11 cellular contexts compared by ENCODE assay signal in genomic region chr1:172287207-172287606, GRCh38.
DNase-seq lines count a peak whose midpoint lies in the region; ATAC-seq and TF ChIP-seq lines count a peak whose summit lies in the region.
"Had no signal": no experiment of that assay in that cellular context is flagged by ENCODE, and none has a peak within 500 bp of the region (broad histone marks: within the 10 kb centered on the region; RNA-seq: fewer than 3 reads in every experiment).

No MANE protein-coding gene starts in this region.

- peak; percentile 65 for ATAC-seq in lung (ENCODE audit: insufficient read depth, low FRiP score)
- no peak for ATAC-seq in T-cell (replicated peaks in 1 of 4)
- ATAC-seq in GM21529 (IDR thresholded peaks at IDR 0.05; ENCODE audit: unreplicated experiment), result no peak

- peak; percentile 50 for DNase-seq in NCI-H446 treated with DMSO at 0.1 percent for 48 hours (lab: John Stamatoyannopoulos, UW)
- peak; percentile 32 for DNase-seq in colonic mucosa
- DNase-seq in lung (ENCODE audit: low spot score), result peak; percentile 39
- peak; percentile 79 to 86 for DNase-seq in tibial artery
- no peak for DNase-seq in T-cell
- DNase-seq in activated T-cell treated with anti-CD3 and anti-CD28 coated beads, Interleukin-2, amount 50 U/mL, for 48 hours, result no peak
- DNase-seq: NCI-H1092 treated with DMSO at 0.1 percent for 48 hours, small intestine had no signal

- H3K27ac ChIP-seq in colonic mucosa (peak overlapping the region; percentile 4), lung (ENCODE audit: low read depth in 1 of 2, low read length in 1 of 2) (peak overlapping the region in 1 of 2 donors; percentile 55), tibial artery (peak overlapping the region in 1 of 2 donors; percentile 9)

- no peak overlapping the region for H3K27ac Mint-ChIP-seq in T-cell
- H3K27ac Mint-ChIP-seq: stimulated activated naive CD8-positive, alpha-beta T cell treated with anti-CD3 and anti-CD28 coated beads, Interleukin-15, Interleukin-2, amounts not matched to agents 100 ng/mL and 50 ng/mL, for 24 hours had no signal

- POLR2A ChIA-PET in T-cell (lab: Charles Lee), result interaction anchor here in 1 of 2 donors (0.6 kb wide), 1 partner anchor 60 kb away, joined by 6 read pairs; no protein-coding TSS in a partner anchor

- H3K36me3 ChIP-seq in colonic mucosa (no peaks in the 10 kb centered on the region), lung (ENCODE audit: control insufficient read depth in 2 of 2, insufficient read depth in 2 of 2, low read length in 2 of 2) (no peaks in the 10 kb centered on the region), tibial artery (no peaks in the 10 kb centered on the region)

- intact Hi-C loops in colonic mucosa (cut with DNase I), result no loop called here
- intact Hi-C loops in tibial artery (cut with DNase I; ENCODE audit: low total_unique reads), result no loop called here

- H3K9me3 ChIP-seq in colonic mucosa (no peaks in the 10 kb centered on the region), lung (ENCODE audit: control insufficient read depth in 2 of 2, insufficient read depth in 1 of 2, low read length in 1 of 2) (no peaks in the 10 kb centered on the region), tibial artery (no peaks in the 10 kb centered on the region)

- H3K27me3 Mint-ChIP-seq in T-cell, result no peaks in the 10 kb centered on the region
- H3K27me3 Mint-ChIP-seq: central memory CD8-positive, alpha-beta T cell; stimulated activated naive CD8-positive, alpha-beta T cell treated with anti-CD3 and anti-CD28 coated beads, Interleukin-15, Interleukin-2, amounts not matched to agents 100 ng/mL and 50 ng/mL, for 24 hours had no signal

- TF ChIP-seq CTCF in colonic mucosa (IDR thresholded peaks at IDR 0.05) (no peak), lung (IDR thresholded peaks at IDR 0.05; ENCODE audit: control extremely low read depth, extremely low read depth) (no peak), tibial artery (IDR thresholded peaks at IDR 0.05) (no peak)

- H3K27me3 ChIP-seq in colonic mucosa, result no peaks in the 10 kb centered on the region
- no peaks in the 10 kb centered on the region for H3K27me3 ChIP-seq in lung (ENCODE audit: control insufficient read depth, insufficient read depth)
- H3K27me3 ChIP-seq in tibial artery, result no peaks in the 10 kb centered on the region

- no peak overlapping the region for H3K4me3 Mint-ChIP-seq in T-cell
- H3K4me3 Mint-ChIP-seq: central memory CD8-positive, alpha-beta T cell; stimulated activated naive CD8-positive, alpha-beta T cell treated with anti-CD3 and anti-CD28 coated beads, Interleukin-15, Interleukin-2, amounts not matched to agents 100 ng/mL and 50 ng/mL, for 24 hours had no signal

- H3K4me3 ChIP-seq in colonic mucosa, result no peak overlapping the region
- no peak overlapping the region for H3K4me3 ChIP-seq in lung
- no peak overlapping the region for H3K4me3 ChIP-seq in tibial artery

- H3K36me3 Mint-ChIP-seq in T-cell, result no peaks in the 10 kb centered on the region

- CTCF ChIA-PET in T-cell (lab: Charles Lee), result no interaction called here

- H3K4me1 ChIP-seq in colonic mucosa, result no peaks in the 10 kb centered on the region
- H3K4me1 ChIP-seq in lung (ENCODE audit: control insufficient read depth in 2 of 2, insufficient read depth in 2 of 2, low read length in 2 of 2), result peaks cover 1 to 3% of the 10 kb centered on the region in 2 donors
- H3K4me1 ChIP-seq in tibial artery, result peaks cover 0 to 25% (median 1%) of the 10 kb centered on the region in 4 donors

- H3K9ac ChIP-seq in colonic mucosa (ENCODE audit: low read depth in 2 of 2, low read length in 2 of 2), result no peak overlapping the region

- H3K4me1 Mint-ChIP-seq in T-cell, result no peaks in the 10 kb centered on the region
- H3K4me1 Mint-ChIP-seq: central memory CD8-positive, alpha-beta T cell had no signal

- no peaks in the 10 kb centered on the region for H3K9me3 Mint-ChIP-seq in T-cell
- H3K9me3 Mint-ChIP-seq: central memory CD8-positive, alpha-beta T cell; stimulated activated naive CD8-positive, alpha-beta T cell treated with anti-CD3 and anti-CD28 coated beads, Interleukin-15, Interleukin-2, amounts not matched to agents 100 ng/mL and 50 ng/mL, for 24 hours had no signal

Comparison
In these comparisons a context has a peak if more than half of its experiments do, and no peak if none do; other contexts are left out.
1. DNase-seq: peak in NCI-H446 treated with DMSO at 0.1 percent for 48 hours (single experiment), colonic mucosa (single experiment), lung (single experiment) and tibial artery (2 of 2); none in T-cell (0 of 34) and activated T-cell treated with anti-CD3 and anti-CD28 coated beads, Interleukin-2, amount 50 U/mL, for 48 hours (0 of 2).